In genomic region chr14:50599700-50600444, GRCh38 we compare ENCODE assay signal across 7 cellular contexts. TPM values are rescaled to one million over a fixed set of nuclear protein-coding genes. Genes with fewer than 3 reads are reported as not detected.
DNase-seq lines count a peak whose midpoint lies in the region; ATAC-seq, FAIRE-seq and TF ChIP-seq lines count a peak whose summit lies in the region.

No MANE protein-coding gene starts in this region.

- no peaks in the 10 kb centered on the region for H3K9me3 ChIP-seq in transverse colon

- ATAC-seq in HG03565 (IDR thresholded peaks at IDR 0.05; ENCODE audit: unreplicated experiment): no peak

- peak; percentile 44 for DNase-seq in GM03348 (ENCODE audit: low spot score)
- DNase-seq in M059J (ENCODE audit: low read depth): peak; percentile 43
- DNase-seq in astrocyte of the hippocampus (ENCODE audit: low read depth, low spot score): peak; percentile 70
- DNase-seq in transverse colon: no peak
- no peak for DNase-seq in activated T-cell treated with anti-CD3 and anti-CD28 coated beads for 4 hours

- no peak for TF ChIP-seq POLR2A in transverse colon (IDR thresholded peaks at IDR 0.05)

- FAIRE-seq in islet of Langerhans (lab: Jason Lieb, UNC): peak; percentile 95

- no peaks in the 10 kb centered on the region for H3K27me3 ChIP-seq in transverse colon

- no peaks in the 10 kb centered on the region for H3K36me3 ChIP-seq in transverse colon

- peaks cover 0 to 12% (median 1%) of the 10 kb centered on the region in 4 donors for H3K4me1 ChIP-seq in transverse colon

- in situ Hi-C loops in transverse colon (cut with MboI; ENCODE audit: low pct_ligation_motif_present in 1 of 4, low pct_unique_long_range_greater_than_20kb in 1 of 4, low sequenced_read_pairs in 3 of 4): no loop called here

- H3K27ac ChIP-seq in transverse colon: no peak overlapping the region

- peak; percentile 28 to 53 (median 42) for TF ChIP-seq CTCF in transverse colon (IDR thresholded peaks at IDR 0.05)

- intact Hi-C loops in transverse colon (cut with DNase I; ENCODE audit: low total_unique reads): no loop called here

- WGBS in transverse colon (ENCODE audit: low coverage in 1 of 2), 2 donors: 27 to 28% methylated on average over 4 of the region's 4 CpGs

- TF ChIP-seq EP300 in transverse colon (IDR thresholded peaks at IDR 0.05; ENCODE audit: low read depth): no peak

- no peak overlapping the region for H3K4me3 ChIP-seq in transverse colon

RNA-seq across cellular contexts. Expression of gene ATL1, which starts 39.9 kb away (rescaled TPM):
- 0.32 and 0.44 TPM in 2 replicates for total RNA-seq in M059J (2014; rRNA removed; shearing (Covaris generic))
- 10 to 100 TPM in 2 of 4 donors, 1 to 10 TPM in 1, not detected in 1; 1.1 to 14.1 (median 11.4) TPM for total RNA-seq in transverse colon

Comparison
In these comparisons a context has a peak if more than half of its experiments do, and no peak if none do; other contexts are left out.
1. DNase-seq: peak in GM03348 (single experiment), M059J (single experiment) and astrocyte of the hippocampus (single experiment); none in transverse colon (single experiment) and activated T-cell treated with anti-CD3 and anti-CD28 coated beads for 4 hours (single experiment).